ENCODE assay signal across 17 cellular contexts in the genomic region with DNA sequence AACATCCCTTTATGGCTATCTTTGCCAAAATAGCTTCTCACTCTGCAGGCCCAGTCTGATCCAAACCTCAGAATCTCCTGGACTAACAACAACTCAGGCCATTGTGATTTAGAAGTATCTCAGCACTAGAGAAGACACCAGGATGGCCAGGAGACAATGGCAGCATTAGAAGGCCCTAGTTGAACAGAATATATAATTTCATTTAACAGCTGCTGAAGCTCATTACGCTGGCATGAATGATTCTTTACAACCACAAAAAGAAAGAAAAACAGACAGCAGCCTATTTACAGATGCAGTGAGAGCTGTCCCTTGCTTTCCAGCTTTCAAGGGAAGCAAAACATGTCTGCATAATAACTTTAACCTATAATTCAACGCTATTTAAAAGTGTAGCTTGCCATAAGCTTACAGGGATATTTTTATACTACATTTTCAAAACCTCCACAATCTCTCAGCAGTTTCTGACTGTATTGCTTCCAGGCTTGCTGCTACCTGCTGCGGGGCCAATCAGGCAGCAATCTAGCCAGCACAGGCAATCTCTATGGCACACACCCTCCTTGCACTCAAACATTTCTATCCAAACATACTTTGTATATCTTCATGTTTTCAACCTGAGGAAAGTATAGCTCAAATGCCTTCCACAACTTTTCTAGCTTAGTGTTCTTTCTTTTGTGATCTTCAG.
A peak's percentile ranks its signal among the peaks of the same experiment; 100 is the strongest.
DNase-seq lines count a peak whose midpoint lies in the region; ATAC-seq and TF ChIP-seq lines count a peak whose summit lies in the region.
"Had no signal": no experiment of that assay in that cellular context is flagged by ENCODE, and none has a peak within 500 bp of the region (broad histone marks: within the 10 kb centered on the region; RNA-seq: fewer than 3 reads in every experiment).

No MANE protein-coding gene starts in this region.

- ATAC-seq in heart right ventricle, result no peak
- no peak for ATAC-seq in left ventricle myocardium superior
- ATAC-seq in activated T-helper 17 cell treated with anti-CD3 and anti-CD28 coated beads, Interleukin-2, amount 50 U/mL, for 72 hours (replicated peaks), result peak; percentile 16
- ATAC-seq in upper lobe of right lung, result peak; percentile 62
- no peak for ATAC-seq in HG03439 (IDR thresholded peaks at IDR 0.05; ENCODE audit: unreplicated experiment)
- ATAC-seq: GM23338; naive thymus-derived CD4-positive, alpha-beta T cell had no signal

- peaks cover 14% of the 10 kb centered on the region for H3K27me3 Mint-ChIP-seq in activated T-helper 17 cell treated with anti-CD3 and anti-CD28 coated beads, Interleukin-2, amount 50 U/mL, for 72 hours
- H3K27me3 Mint-ChIP-seq in mesothelial cell of epicardium (ENCODE audit: low read depth), result no peaks in the 10 kb centered on the region
- peaks cover 4% of the 10 kb centered on the region for H3K27me3 Mint-ChIP-seq in activated naive CD8-positive, alpha-beta T cell treated with anti-CD3 and anti-CD28 coated beads for 36 hours

- no peaks in the 10 kb centered on the region for H3K9me3 ChIP-seq in heart right ventricle
- no peaks in the 10 kb centered on the region for H3K9me3 ChIP-seq in upper lobe of right lung

- H3K27ac ChIP-seq in heart right ventricle, result peak overlapping the region in 6 of 10 donors; percentile 1 to 80 (median 38)
- peak overlapping the region; percentile 53 for H3K27ac ChIP-seq in upper lobe of right lung

- WGBS in heart right ventricle, 2 donors, result 79 to 83% methylated on average over 3 of the region's 3 CpGs

- H3K9me3 Mint-ChIP-seq in activated T-helper 17 cell treated with anti-CD3 and anti-CD28 coated beads, Interleukin-2, amount 50 U/mL, for 72 hours, result no peaks in the 10 kb centered on the region
- no peaks in the 10 kb centered on the region for H3K9me3 Mint-ChIP-seq in mesothelial cell of epicardium
- no peaks in the 10 kb centered on the region for H3K9me3 Mint-ChIP-seq in activated naive CD8-positive, alpha-beta T cell treated with anti-CD3 and anti-CD28 coated beads for 36 hours
- H3K9me3 Mint-ChIP-seq: activated naive CD8-positive, alpha-beta T cell treated with anti-CD3 and anti-CD28 coated beads, Interleukin-2, amount 10 ng/mL, durations not matched to agents 7 days and 5 days; central memory CD8-positive, alpha-beta T cell; GM23338 had no signal

- no peak overlapping the region for H3K27ac Mint-ChIP-seq in activated T-helper 17 cell treated with anti-CD3 and anti-CD28 coated beads, Interleukin-2, amount 50 U/mL, for 72 hours
- H3K27ac Mint-ChIP-seq in mesothelial cell of epicardium, result peak overlapping the region; percentile 48
- no peak overlapping the region for H3K27ac Mint-ChIP-seq in activated naive CD8-positive, alpha-beta T cell treated with anti-CD3 and anti-CD28 coated beads for 36 hours
- H3K27ac Mint-ChIP-seq: activated naive CD8-positive, alpha-beta T cell treated with anti-CD3 and anti-CD28 coated beads, Interleukin-2, amount 10 ng/mL, durations not matched to agents 7 days and 5 days; GM23338; naive thymus-derived CD4-positive, alpha-beta T cell had no signal

- intact Hi-C loops in heart right ventricle (cut with DNase I) (no loop called here), left ventricle myocardium superior (cut with micrococcal nuclease) (no loop called here), upper lobe of right lung (cut with DNase I) (no loop called here)

- H3K4me3 ChIP-seq in heart right ventricle (no peak overlapping the region), upper lobe of right lung (no peak overlapping the region)
- H3K4me3 ChIP-seq: GM23338 had no signal

- H3K36me3 ChIP-seq in heart right ventricle, result peaks cover 0 to 32% (median 0%) of the 10 kb centered on the region in 9 donors
- peaks cover 15% of the 10 kb centered on the region for H3K36me3 ChIP-seq in upper lobe of right lung

- DNase-seq in heart right ventricle (no peak), left ventricle myocardium superior (no peak), mesothelial cell of epicardium (ENCODE audit: low spot score in 2 of 2, unreplicated experiment in 2 of 2) (no peak), upper lobe of right lung (no peak), NCI-H510A (lab: John Stamatoyannopoulos, UW) (no peak)
- DNase-seq in activated naive CD8-positive, alpha-beta T cell treated with anti-CD3 and anti-CD28 coated beads for 36 hours, result no peak
- DNase-seq: activated naive CD8-positive, alpha-beta T cell treated with anti-CD3 and anti-CD28 coated beads, Interleukin-2, amount 10 ng/mL, durations not matched to agents 7 days and 5 days; COR-L47; islet precursor cell; Kasumi-1; naive thymus-derived CD4-positive, alpha-beta T cell; NCI-H146; NCI-H526 treated with DMSO at 0.1 percent for 48 hours had no signal

- H3K4me1 ChIP-seq in heart right ventricle (peaks cover 10 to 75% (median 60%) of the 10 kb centered on the region in 9 donors), upper lobe of right lung (peaks cover 35% of the 10 kb centered on the region)

- TF ChIP-seq CTCF in heart right ventricle (IDR thresholded peaks at IDR 0.05) (no peak), mesothelial cell of epicardium (IDR thresholded peaks at IDR 0.05; ENCODE audit: unreplicated experiment) (no peak), upper lobe of right lung (IDR thresholded peaks at IDR 0.05) (no peak)

- H3K36me3 Mint-ChIP-seq in activated T-helper 17 cell treated with anti-CD3 and anti-CD28 coated beads, Interleukin-2, amount 50 U/mL, for 72 hours (ENCODE audit: low read depth), result no peaks in the 10 kb centered on the region
- H3K36me3 Mint-ChIP-seq in mesothelial cell of epicardium, result peaks cover 14% of the 10 kb centered on the region
- no peaks in the 10 kb centered on the region for H3K36me3 Mint-ChIP-seq in activated naive CD8-positive, alpha-beta T cell treated with anti-CD3 and anti-CD28 coated beads for 36 hours
- H3K36me3 Mint-ChIP-seq: activated naive CD8-positive, alpha-beta T cell treated with anti-CD3 and anti-CD28 coated beads, Interleukin-2, amount 10 ng/mL, durations not matched to agents 7 days and 5 days; naive thymus-derived CD4-positive, alpha-beta T cell had no signal

- no peak overlapping the region for H3K4me3 Mint-ChIP-seq in activated T-helper 17 cell treated with anti-CD3 and anti-CD28 coated beads, Interleukin-2, amount 50 U/mL, for 72 hours
- no peak overlapping the region for H3K4me3 Mint-ChIP-seq in mesothelial cell of epicardium
- no peak overlapping the region for H3K4me3 Mint-ChIP-seq in activated naive CD8-positive, alpha-beta T cell treated with anti-CD3 and anti-CD28 coated beads for 36 hours
- H3K4me3 Mint-ChIP-seq: activated naive CD8-positive, alpha-beta T cell treated with anti-CD3 and anti-CD28 coated beads, Interleukin-2, amount 10 ng/mL, durations not matched to agents 7 days and 5 days; central memory CD8-positive, alpha-beta T cell; GM23338; naive thymus-derived CD4-positive, alpha-beta T cell had no signal

- H3K27me3 ChIP-seq in heart right ventricle (no peaks in the 10 kb centered on the region), upper lobe of right lung (no peaks in the 10 kb centered on the region)

- no peaks in the 10 kb centered on the region for H3K4me1 Mint-ChIP-seq in activated T-helper 17 cell treated with anti-CD3 and anti-CD28 coated beads, Interleukin-2, amount 50 U/mL, for 72 hours
- peaks cover 56% of the 10 kb centered on the region for H3K4me1 Mint-ChIP-seq in mesothelial cell of epicardium
- H3K4me1 Mint-ChIP-seq in activated naive CD8-positive, alpha-beta T cell treated with anti-CD3 and anti-CD28 coated beads for 36 hours, result no peaks in the 10 kb centered on the region
- H3K4me1 Mint-ChIP-seq: activated naive CD8-positive, alpha-beta T cell treated with anti-CD3 and anti-CD28 coated beads, Interleukin-2, amount 10 ng/mL, durations not matched to agents 7 days and 5 days; central memory CD8-positive, alpha-beta T cell; naive thymus-derived CD4-positive, alpha-beta T cell had no signal

Comparison
In these comparisons a context has a peak if more than half of its experiments do, and no peak if none do; other contexts are left out.
1. ATAC-seq: peak in activated T-helper 17 cell treated with anti-CD3 and anti-CD28 coated beads, Interleukin-2, amount 50 U/mL, for 72 hours (single experiment) and upper lobe of right lung (single experiment); none in heart right ventricle (0 of 8), left ventricle myocardium superior (single experiment) and HG03439 (single experiment).